ENCODE assay signal across 26 cellular contexts in the genomic region with DNA sequence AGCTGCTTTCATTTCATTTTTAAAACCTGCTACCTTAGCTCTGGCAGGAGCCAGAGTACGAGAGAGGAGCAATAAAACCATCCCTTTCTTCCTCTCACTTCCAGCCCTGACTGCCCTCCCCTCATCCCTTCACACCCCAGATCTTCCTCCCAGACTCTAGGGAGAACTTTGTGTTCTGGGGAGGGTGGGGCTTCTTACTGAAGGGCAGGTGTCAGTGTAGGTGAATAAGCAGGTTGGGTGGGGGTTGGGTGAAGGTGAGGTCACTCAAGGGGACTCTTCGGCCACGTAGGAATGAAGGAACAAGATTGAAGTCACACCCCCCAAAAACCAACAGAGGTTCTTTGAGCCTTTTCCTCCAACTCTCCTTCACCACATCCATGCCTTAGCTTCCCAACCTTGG.
"Had no signal": no experiment of that assay in that cellular context is flagged by ENCODE, and none has a peak within 500 bp of the region (broad histone marks: within the 10 kb centered on the region; RNA-seq: fewer than 3 reads in every experiment).

No MANE protein-coding gene starts in this region.

- H3K27ac ChIP-seq: esophagus squamous epithelium, heart right ventricle, neural progenitor cell, right atrium auricular region, thoracic aorta had no signal

- H3K4me3 ChIP-seq: esophagus squamous epithelium, heart right ventricle, lung, neural progenitor cell, prostate gland, right atrium auricular region, thoracic aorta, tibial nerve had no signal

- H3K27me3 Mint-ChIP-seq: dendritic cell treated with granulocyte-macrophage colony-stimulating factor and Interleukin-4, amounts not matched to agents 40 ng/mL and 50 ng/mL, for 4 days; effector memory CD8-positive, alpha-beta T cell; memory B cell; stimulated activated memory B cell treated with anti-CD40 and anti-IgM and Interleukin-4, amounts not matched to agents 10 μg/mL and 1 μg/mL and 100 μg/mL, for 72 hours had no signal

- H3K36me3 Mint-ChIP-seq: immature natural killer cell; memory B cell; naive thymus-derived CD4-positive, alpha-beta T cell; neural progenitor cell had no signal

- H3K9me3 ChIP-seq: esophagus squamous epithelium, heart right ventricle, prostate gland, right atrium auricular region, thoracic aorta, tibial nerve had no signal

- H2AFZ ChIP-seq: neural progenitor cell had no signal

- ATAC-seq: effector memory CD8-positive, alpha-beta T cell; heart right ventricle; left lobe of liver; naive thymus-derived CD4-positive, alpha-beta T cell; sciatic nerve; stimulated activated memory B cell treated with anti-CD40 and anti-IgM and Interleukin-4, amounts not matched to agents 10 μg/mL and 1 μg/mL and 100 μg/mL, for 72 hours; stimulated activated naive CD8-positive, alpha-beta T cell treated with anti-CD3 and anti-CD28 coated beads, Interleukin-15, Interleukin-2, amounts not matched to agents 100 U/mL and 50 U/mL, for 24 hours had no signal

- H3K27ac Mint-ChIP-seq: dendritic cell treated with granulocyte-macrophage colony-stimulating factor and Interleukin-4, amounts not matched to agents 40 ng/mL and 50 ng/mL, for 4 days; effector memory CD8-positive, alpha-beta T cell; immature natural killer cell; memory B cell; neural progenitor cell; stimulated activated memory B cell treated with anti-CD40 and anti-IgM and Interleukin-4, amounts not matched to agents 10 μg/mL and 1 μg/mL and 100 μg/mL, for 72 hours had no signal

- H3K27me3 ChIP-seq: esophagus squamous epithelium, heart right ventricle, neural progenitor cell, right atrium auricular region, tibial nerve had no signal

- H3K4me1 Mint-ChIP-seq: memory B cell had no signal

- H3K9ac ChIP-seq: neural progenitor cell had no signal

- H3K9me3 Mint-ChIP-seq: dendritic cell treated with granulocyte-macrophage colony-stimulating factor and Interleukin-4, amounts not matched to agents 40 ng/mL and 50 ng/mL, for 4 days; effector memory CD8-positive, alpha-beta T cell; immature natural killer cell; memory B cell; naive thymus-derived CD4-positive, alpha-beta T cell; nephron; neural progenitor cell; stimulated activated memory B cell treated with anti-CD40 and anti-IgM and Interleukin-4, amounts not matched to agents 10 μg/mL and 1 μg/mL and 100 μg/mL, for 72 hours had no signal

- H3K36me3 ChIP-seq: esophagus squamous epithelium, heart right ventricle, neural progenitor cell, prostate gland, right atrium auricular region, thoracic aorta, tibial nerve had no signal

- H3K4me3 Mint-ChIP-seq: dendritic cell treated with granulocyte-macrophage colony-stimulating factor and Interleukin-4, amounts not matched to agents 40 ng/mL and 50 ng/mL, for 4 days; effector memory CD8-positive, alpha-beta T cell; immature natural killer cell; memory B cell; naive thymus-derived CD4-positive, alpha-beta T cell; nephron; neural progenitor cell; stimulated activated memory B cell treated with anti-CD40 and anti-IgM and Interleukin-4, amounts not matched to agents 10 μg/mL and 1 μg/mL and 100 μg/mL, for 72 hours had no signal

- DNase-seq: effector memory CD8-positive, alpha-beta T cell; erythroblast; esophagus squamous epithelium; foreskin melanocyte; glutamatergic neuron; heart right ventricle; hypothalamus; immature natural killer cell; islet precursor cell; naive thymus-derived CD4-positive, alpha-beta T cell; stimulated activated CD4-positive, alpha-beta T cell treated with anti-CD3 and anti-CD28 coated beads, Interleukin-2, amount 100 ng/mL, for 24 hours; stimulated activated CD4-positive, alpha-beta T cell treated with anti-CD3 and anti-CD28 coated beads, Interleukin-4, amount 100 ng/mL, for 4 hours; stimulated activated naive CD8-positive, alpha-beta T cell treated with anti-CD3 and anti-CD28 coated beads, Interleukin-15, Interleukin-2, amounts not matched to agents 100 U/mL and 50 U/mL, for 24 hours; substantia nigra had no signal

- H3K4me2 ChIP-seq: neural progenitor cell had no signal
